Comparison of ENCODE assay signal across 3 cellular contexts in the genomic region with DNA sequence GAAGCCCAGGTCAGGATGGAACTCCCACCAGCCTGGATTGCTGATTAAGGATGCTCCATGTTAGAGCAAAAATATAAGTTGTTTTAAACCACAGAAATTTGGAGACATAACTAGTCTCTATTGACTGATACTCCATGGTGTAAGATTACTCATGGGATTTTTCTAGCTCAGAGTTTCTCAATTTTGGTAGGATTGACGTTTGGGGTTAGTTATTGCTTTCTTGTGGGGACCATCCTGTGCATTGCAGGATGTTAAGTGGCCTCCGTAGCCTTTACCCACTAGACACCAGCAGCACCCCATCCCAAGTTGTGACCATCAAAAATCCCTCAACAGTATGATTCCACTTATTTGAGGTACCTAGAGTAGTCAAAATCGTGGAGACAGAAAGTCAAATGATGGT. TPM values are rescaled to one million over a fixed set of nuclear protein-coding genes. Genes with fewer than 3 reads are reported as not detected.
"Had no signal": no experiment of that assay in that cellular context is flagged by ENCODE, and none has a peak within 500 bp of the region (broad histone marks: within the 10 kb centered on the region; RNA-seq: fewer than 3 reads in every experiment).

No MANE protein-coding gene starts in this region.

RNA-seq across cellular contexts. Expression of a gene that starts 19.4 kb away (rescaled TPM):
- total RNA-seq: left cardiac atrium, left lobe of liver, mononuclear cell had no signal
